In genomic region chr1:64932962-64933295, GRCh38 we compare ENCODE assay signal across 11 cellular contexts. TPM values are rescaled to one million over a fixed set of nuclear protein-coding genes. Genes with fewer than 3 reads are reported as not detected.
DNase-seq lines count a peak whose midpoint lies in the region; ATAC-seq and TF ChIP-seq lines count a peak whose summit lies in the region.
"Had no signal": no experiment of that assay in that cellular context is flagged by ENCODE, and none has a peak within 500 bp of the region (broad histone marks: within the 10 kb centered on the region; RNA-seq: fewer than 3 reads in every experiment).

No MANE protein-coding gene starts in this region.

- H3K4me1 ChIP-seq in Peyer's patch (peaks cover 0 to 43% (median 10%) of the 10 kb centered on the region in 4 donors), esophagus squamous epithelium (peaks cover 0 to 67% (median 27%) of the 10 kb centered on the region in 3 donors), skeletal muscle satellite cell (ENCODE audit: control insufficient read depth, insufficient read depth, low read length) (peaks cover 34% of the 10 kb centered on the region)

- H3K27ac ChIP-seq in CD4-positive, alpha-beta T cell (ENCODE audit: low read depth, low read length) = no peak overlapping the region
- H3K27ac ChIP-seq in Peyer's patch (peak overlapping the region in 3 of 4 donors; percentile 36 to 58 (median 55)), esophagus squamous epithelium (peak overlapping the region in 3 of 4 donors; percentile 41 to 85 (median 71))
- H3K27ac ChIP-seq: HL-60 had no signal

- TF ChIP-seq CTCF in CD4-positive, alpha-beta T cell (IDR thresholded peaks at IDR 0.05) = no peak
- no peak for TF ChIP-seq CTCF in Peyer's patch (IDR thresholded peaks at IDR 0.05)
- TF ChIP-seq CTCF in esophagus squamous epithelium (IDR thresholded peaks at IDR 0.05) = no peak

- H3K4me1 Mint-ChIP-seq in CD4-positive, alpha-beta T cell (ENCODE audit: low read depth) = peaks cover 93% of the 10 kb centered on the region
- H3K4me1 Mint-ChIP-seq in activated T-helper 2 cell treated with anti-CD3 and anti-CD28 coated beads, Interferon-gamma antibody, Interleukin-2, Interleukin-4, amounts not matched to agents 10 μg/mL and 5 μg/mL and 100 μg/mL, durations not matched to agents 14 hours and 24 hours and 36 hours (ENCODE audit: low read depth) = peaks cover 35% of the 10 kb centered on the region

- H3K9me3 Mint-ChIP-seq in CD4-positive, alpha-beta T cell = peaks cover 5% of the 10 kb centered on the region
- peaks cover 9% of the 10 kb centered on the region for H3K9me3 Mint-ChIP-seq in activated T-helper 2 cell treated with anti-CD3 and anti-CD28 coated beads, Interferon-gamma antibody, Interleukin-2, Interleukin-4, amounts not matched to agents 10 μg/mL and 5 μg/mL and 100 μg/mL, durations not matched to agents 14 hours and 24 hours and 36 hours

- 34 to 49% methylated on average over 4 of the region's 4 CpGs for WGBS in esophagus squamous epithelium, 2 donors

- H3K9me3 ChIP-seq in CD4-positive, alpha-beta T cell (ENCODE audit: control insufficient read depth, low read length) = no peaks in the 10 kb centered on the region
- no peaks in the 10 kb centered on the region for H3K9me3 ChIP-seq in Peyer's patch
- peaks cover 0 to 6% (median 0%) of the 10 kb centered on the region in 3 donors for H3K9me3 ChIP-seq in esophagus squamous epithelium
- H3K9me3 ChIP-seq in skeletal muscle satellite cell (replicated peaks; ENCODE audit: low read length) = no peaks in the 10 kb centered on the region

- POLR2A ChIA-PET in CD4-positive, alpha-beta T cell (lab: Charles Lee) = no interaction called here

- intact Hi-C loops in CD4-positive, alpha-beta T cell (cut with DNase I, micrococcal nuclease) = no loop called here
- intact Hi-C loops in esophagus squamous epithelium (cut with DNase I) = no loop called here
- intact Hi-C loops in activated T-helper 2 cell treated with anti-CD3 and anti-CD28 coated beads, Interferon-gamma antibody, Interleukin-2, Interleukin-4, amounts not matched to agents 10 μg/mL and 5 μg/mL and 100 μg/mL, durations not matched to agents 14 hours and 24 hours and 36 hours (cut with micrococcal nuclease) = no loop called here

- no peaks in the 10 kb centered on the region for H3K27me3 ChIP-seq in CD4-positive, alpha-beta T cell (ENCODE audit: control insufficient read depth, insufficient read depth, low read length)
- no peaks in the 10 kb centered on the region for H3K27me3 ChIP-seq in Peyer's patch
- no peaks in the 10 kb centered on the region for H3K27me3 ChIP-seq in esophagus squamous epithelium
- no peaks in the 10 kb centered on the region for H3K27me3 ChIP-seq in skeletal muscle satellite cell (ENCODE audit: control insufficient read depth, insufficient read depth, low read length)

- H3K9ac ChIP-seq in skeletal muscle satellite cell (ENCODE audit: low read depth, low read length) = peak overlapping the region; percentile 16

- peaks cover 35% of the 10 kb centered on the region for H3K36me3 Mint-ChIP-seq in CD4-positive, alpha-beta T cell (ENCODE audit: low read depth)
- peaks cover 17% of the 10 kb centered on the region for H3K36me3 Mint-ChIP-seq in activated T-helper 2 cell treated with anti-CD3 and anti-CD28 coated beads, Interferon-gamma antibody, Interleukin-2, Interleukin-4, amounts not matched to agents 10 μg/mL and 5 μg/mL and 100 μg/mL, durations not matched to agents 14 hours and 24 hours and 36 hours (ENCODE audit: low read depth)

- no peak for DNase-seq in CD4-positive, alpha-beta T cell
- DNase-seq in Peyer's patch (no peak), esophagus squamous epithelium (lab: John Stamatoyannopoulos, UW) (no peak), AG20443 (ENCODE audit: low spot score) (no peak)
- no peak for DNase-seq in activated T-helper 2 cell treated with anti-CD3 and anti-CD28 coated beads, Interferon-gamma antibody, Interleukin-2, Interleukin-4, amounts not matched to agents 10 μg/mL and 5 μg/mL and 100 μg/mL, durations not matched to agents 14 hours and 24 hours and 36 hours (ENCODE audit: low spot score)
- no peak for DNase-seq in stimulated activated CD8-positive, alpha-beta memory T cell treated with anti-CD3 and anti-CD28 coated beads, Interleukin-4, amount 100 ng/mL, for 48 hours
- DNase-seq: MM.1S, NCI-H226 had no signal

- no peaks in the 10 kb centered on the region for H3K27me3 Mint-ChIP-seq in CD4-positive, alpha-beta T cell
- no peaks in the 10 kb centered on the region for H3K27me3 Mint-ChIP-seq in activated T-helper 2 cell treated with anti-CD3 and anti-CD28 coated beads, Interferon-gamma antibody, Interleukin-2, Interleukin-4, amounts not matched to agents 10 μg/mL and 5 μg/mL and 100 μg/mL, durations not matched to agents 14 hours and 24 hours and 36 hours (ENCODE audit: low read depth)

- H3K4me2 ChIP-seq in skeletal muscle satellite cell (ENCODE audit: low read length) = peak overlapping the region; percentile 79

- peak overlapping the region; percentile 14 for H3K27ac Mint-ChIP-seq in CD4-positive, alpha-beta T cell
- no peak overlapping the region for H3K27ac Mint-ChIP-seq in activated T-helper 2 cell treated with anti-CD3 and anti-CD28 coated beads, Interferon-gamma antibody, Interleukin-2, Interleukin-4, amounts not matched to agents 10 μg/mL and 5 μg/mL and 100 μg/mL, durations not matched to agents 14 hours and 24 hours and 36 hours

- ATAC-seq in CD4-positive, alpha-beta T cell (ENCODE audit: poor library complexity) = no peak
- ATAC-seq in GM19324 (IDR thresholded peaks at IDR 0.05; ENCODE audit: low FRiP score, unreplicated experiment) = no peak

- CTCF ChIA-PET in CD4-positive, alpha-beta T cell (lab: Charles Lee) = interaction anchor here (1.3 to 1.6 kb wide), 3 partner anchors 10 to 35 kb away, joined by 3 read pairs; no protein-coding TSS in a partner anchor

- H3K4me3 ChIP-seq in Peyer's patch = no peak overlapping the region
- peak overlapping the region in 1 of 4 donors; percentile 15 for H3K4me3 ChIP-seq in esophagus squamous epithelium
- H3K4me3 ChIP-seq in skeletal muscle satellite cell (ENCODE audit: low read length) = no peak overlapping the region

- H3K4me3 Mint-ChIP-seq in CD4-positive, alpha-beta T cell = peak overlapping the region; percentile 50
- H3K4me3 Mint-ChIP-seq in activated T-helper 2 cell treated with anti-CD3 and anti-CD28 coated beads, Interferon-gamma antibody, Interleukin-2, Interleukin-4, amounts not matched to agents 10 μg/mL and 5 μg/mL and 100 μg/mL, durations not matched to agents 14 hours and 24 hours and 36 hours (ENCODE audit: low read depth) = no peak overlapping the region

- H3K36me3 ChIP-seq in Peyer's patch = no peaks in the 10 kb centered on the region
- H3K36me3 ChIP-seq in esophagus squamous epithelium = no peaks in the 10 kb centered on the region
- H3K36me3 ChIP-seq in skeletal muscle satellite cell (ENCODE audit: insufficient read depth, low read length) = no peaks in the 10 kb centered on the region

- TF ChIP-seq POLR2A in Peyer's patch (IDR thresholded peaks at IDR 0.05) (no peak), esophagus squamous epithelium (IDR thresholded peaks at IDR 0.05) (no peak)

RNA-seq across cellular contexts. Expression of gene JAK1, which starts 33.4 kb away (rescaled TPM):
- 100 to 1,000 TPM; 240 to 252 TPM for total RNA-seq in CD4-positive, alpha-beta T cell
- total RNA-seq in Peyer's patch = 100 to 1,000 TPM; 116 to 251 (median 126) TPM
- 10 to 100 TPM; 59.7 to 92.7 (median 64.1) TPM for total RNA-seq in esophagus squamous epithelium
- 157 and 221 TPM in 2 replicates for total RNA-seq in skeletal muscle satellite cell (2012; rRNA removed)
- total RNA-seq in activated T-helper 2 cell treated with anti-CD3 and anti-CD28 coated beads, Interferon-gamma antibody, Interleukin-2, Interleukin-4, amounts not matched to agents 10 μg/mL and 5 μg/mL and 100 μg/mL, durations not matched to agents 14 hours and 24 hours and 36 hours = 99.9 and 105 TPM in 2 replicates
